ENCODE assay signal across 29 cellular contexts in genomic region chr12:25939606-25940005, GRCh38.
"Had no signal": no experiment of that assay in that cellular context is flagged by ENCODE, and none has a peak within 500 bp of the region (broad histone marks: within the 10 kb centered on the region; RNA-seq: fewer than 3 reads in every experiment).

No MANE protein-coding gene starts in this region.

- H2AFZ ChIP-seq: neural progenitor cell, parathyroid adenoma had no signal

- H3K9ac ChIP-seq: neural progenitor cell, parathyroid adenoma had no signal

- H3K9me3 ChIP-seq: left lung, lower lobe of right lung, neutrophil, psoas muscle, suprapubic skin, thoracic aorta, tibial artery, upper lobe of right lung had no signal

- H3K79me2 ChIP-seq: parathyroid adenoma had no signal

- H3K4me2 ChIP-seq: neural progenitor cell had no signal

- ATAC-seq: left cardiac atrium; left lung; lower lobe of right lung; natural killer cell; psoas muscle; sciatic nerve; stimulated activated naive B cell treated with anti-CD40 and anti-IgM and Interleukin-4, amounts not matched to agents 10 μg/mL and 1 μg/mL and 100 μg/mL, for 72 hours; upper lobe of right lung had no signal

- H3K27ac Mint-ChIP-seq: naive B cell; natural killer cell; nephron progenitor cell; neural progenitor cell; stimulated activated naive B cell treated with anti-CD40 and anti-IgM and Interleukin-4, amounts not matched to agents 10 μg/mL and 1 μg/mL and 100 μg/mL, for 72 hours; stimulated activated naive CD8-positive, alpha-beta T cell treated with anti-CD3 and anti-CD28 coated beads, Interleukin-15, Interleukin-2, amounts not matched to agents 100 ng/mL and 50 ng/mL, for 24 hours had no signal

- H3K36me3 Mint-ChIP-seq: mesothelial cell of epicardium; naive B cell; natural killer cell; neural progenitor cell; stimulated activated naive B cell treated with anti-CD40 and anti-IgM and Interleukin-4, amounts not matched to agents 10 μg/mL and 1 μg/mL and 100 μg/mL, for 72 hours had no signal

- DNase-seq: hippocampal formation; kidney glomerular epithelial cell; left cardiac atrium; left lung; lower lobe of right lung; mammary epithelial cell; mesenchymal stem cell; naive B cell; natural killer cell; nephron progenitor cell; occipital lobe; psoas muscle; stimulated activated CD4-positive, alpha-beta T cell treated with anti-CD3 and anti-CD28 coated beads, Interleukin-12 subunit alpha, Interleukin-12 subunit beta, amount 100 ng/mL, for 4 hours; stimulated activated CD4-positive, alpha-beta T cell treated with anti-CD3 and anti-CD28 coated beads, Interleukin-15, amount 100 ng/mL, for 24 hours; stimulated activated CD4-positive, alpha-beta T cell treated with anti-CD3 and anti-CD28 coated beads, Interleukin-2, amount 100 ng/mL, for 24 hours; stimulated activated CD4-positive, alpha-beta T cell treated with anti-CD3 and anti-CD28 coated beads, Interleukin-4, amount 100 ng/mL, for 1 hour; stimulated activated naive B cell treated with anti-CD40 and anti-IgM and Interleukin-4, amounts not matched to agents 10 μg/mL and 1 μg/mL and 100 μg/mL, for 72 hours; tibial artery; trophoblast cell; upper lobe of right lung had no signal

- H3K9me3 Mint-ChIP-seq: natural killer cell; nephron progenitor cell; stimulated activated naive B cell treated with anti-CD40 and anti-IgM and Interleukin-4, amounts not matched to agents 10 μg/mL and 1 μg/mL and 100 μg/mL, for 72 hours; stimulated activated naive CD8-positive, alpha-beta T cell treated with anti-CD3 and anti-CD28 coated beads, Interleukin-15, Interleukin-2, amounts not matched to agents 100 ng/mL and 50 ng/mL, for 24 hours had no signal

- H3K4me1 ChIP-seq: left lung, lower lobe of right lung, parathyroid adenoma, psoas muscle, suprapubic skin, upper lobe of right lung had no signal

- H3K27ac ChIP-seq: left lung, lower lobe of right lung, neural progenitor cell, neutrophil, parathyroid adenoma, psoas muscle, skin epidermis, suprapubic skin, thoracic aorta, tibial artery, upper lobe of right lung had no signal

- H3K27me3 ChIP-seq: left lung, neural progenitor cell, neutrophil, suprapubic skin, tibial artery, upper lobe of right lung had no signal

- H3K4me3 ChIP-seq: left lung, lower lobe of right lung, neural progenitor cell, psoas muscle, skin epidermis, suprapubic skin, thoracic aorta, tibial artery, upper lobe of right lung had no signal

- H3K36me3 ChIP-seq: left lung, lower lobe of right lung, neural progenitor cell, neutrophil, suprapubic skin, thoracic aorta, tibial artery, upper lobe of right lung had no signal
